Comparison of ENCODE assay signal across 19 cellular contexts in genomic region chr6:41572613-41573012, GRCh38.
"Had no signal": no experiment of that assay in that cellular context is flagged by ENCODE, and none has a peak within 500 bp of the region (broad histone marks: within the 10 kb centered on the region; RNA-seq: fewer than 3 reads in every experiment).

No MANE protein-coding gene starts in this region.

- H3K27ac ChIP-seq: ascending aorta, esophagus muscularis mucosa, gastroesophageal sphincter, heart right ventricle, suprapubic skin had no signal

- H3K9me3 ChIP-seq: ascending aorta, esophagus muscularis mucosa, gastroesophageal sphincter, heart right ventricle, suprapubic skin had no signal

- DNase-seq: activated CD4-positive, alpha-beta T cell treated with anti-CD3 and anti-CD28 coated beads, Interleukin-2, amount 10 ng/mL, durations not matched to agents 24 days and 14 days; activated CD8-positive, alpha-beta T cell treated with anti-CD3 and anti-CD28 coated beads for 36 hours; activated T-cell treated with anti-CD3 and anti-CD28 coated beads, Interleukin-2, amount 50 U/mL, for 1 hour; effector memory CD4-positive, alpha-beta T cell; heart right ventricle; kidney glomerular epithelial cell; mesenchymal stem cell; stimulated activated CD8-positive, alpha-beta memory T cell treated with anti-CD3 and anti-CD28 coated beads, Interleukin-4, amount 100 ng/mL, for 48 hours; stimulated activated naive CD8-positive, alpha-beta T cell treated with anti-CD3 and anti-CD28 coated beads, Interleukin-15, amount 100 ng/mL, for 72 hours; T-helper 1 cell; T-helper 9 cell; trophoblast cell had no signal

- ATAC-seq: activated CD8-positive, alpha-beta T cell treated with anti-CD3 and anti-CD28 coated beads for 36 hours; gastroesophageal sphincter; heart right ventricle; naive thymus-derived CD8-positive, alpha-beta T cell; stimulated activated naive CD8-positive, alpha-beta T cell treated with anti-CD3 and anti-CD28 coated beads, Interleukin-15, amount 100 ng/mL, for 72 hours had no signal

- H3K27me3 ChIP-seq: ascending aorta, esophagus muscularis mucosa, gastroesophageal sphincter, heart right ventricle, suprapubic skin had no signal

- FAIRE-seq: bronchial epithelial cell, endothelial cell of umbilical vein had no signal

- H3K4me3 ChIP-seq: ascending aorta, esophagus muscularis mucosa, gastroesophageal sphincter, heart right ventricle, suprapubic skin had no signal
